ENCODE assay signal across 15 cellular contexts in genomic region chr20:35279533-35280174, GRCh38. TPM values are rescaled to one million over a fixed set of nuclear protein-coding genes. Genes with fewer than 3 reads are reported as not detected.
DNase-seq lines count a peak whose midpoint lies in the region; ATAC-seq and TF ChIP-seq lines count a peak whose summit lies in the region.
"Had no signal": no experiment of that assay in that cellular context is flagged by ENCODE, and none has a peak within 500 bp of the region (broad histone marks: within the 10 kb centered on the region; RNA-seq: fewer than 3 reads in every experiment).

No MANE protein-coding gene starts in this region.

- no peak overlapping the region for H3K9ac ChIP-seq in smooth muscle cell (ENCODE audit: low read depth)

- TF ChIP-seq CTCF in smooth muscle cell (IDR thresholded peaks at IDR 0.05; ENCODE audit: borderline replicate concordance, insufficient read depth, poor library complexity, severe bottlenecking) (no peak), upper lobe of right lung (IDR thresholded peaks at IDR 0.05) (no peak)

- POLR2A ChIA-PET in activated CD4-positive, alpha-beta memory T cell treated with anti-CD3 and anti-CD28 coated beads for 36 hours (lab: Charles Lee): interaction anchor here (0.5 kb wide), 1 partner anchor 601 kb away, joined by 3 read pairs; no protein-coding TSS in a partner anchor

- no peak overlapping the region for H3K4me3 ChIP-seq in esophagus (ENCODE audit: low read depth in 1 of 2, low read length in 2 of 2)
- no peak overlapping the region for H3K4me3 ChIP-seq in smooth muscle cell
- no peak overlapping the region for H3K4me3 ChIP-seq in MG63
- H3K4me3 ChIP-seq in upper lobe of right lung: no peak overlapping the region

- H3K4me1 ChIP-seq in esophagus (ENCODE audit: control insufficient read depth in 2 of 2, insufficient read depth in 2 of 2, low read length in 1 of 2): peaks cover 5 to 10% of the 10 kb centered on the region in 2 donors
- peaks cover 8% of the 10 kb centered on the region for H3K4me1 ChIP-seq in smooth muscle cell (ENCODE audit: low read depth)
- peaks cover 26% of the 10 kb centered on the region for H3K4me1 ChIP-seq in upper lobe of right lung

- 75 to 79% methylated on average over 7 of the region's 7 CpGs for WGBS in esophagus, 2 donors
- 98% methylated on average over 7 of the region's 7 CpGs for WGBS in smooth muscle cell (ENCODE audit: low lambda C conversion rate)

- no peaks in the 10 kb centered on the region for H3K9me3 Mint-ChIP-seq in activated T-cell treated with anti-CD3 and anti-CD28 coated beads, Interleukin-2, amount 50 U/mL, for 72 hours
- no peaks in the 10 kb centered on the region for H3K9me3 Mint-ChIP-seq in activated CD4-positive, alpha-beta memory T cell treated with anti-CD3 and anti-CD28 coated beads for 36 hours

- H3K4me2 ChIP-seq in smooth muscle cell: no peak overlapping the region

- H3F3A ChIP-seq in smooth muscle cell (ENCODE audit: low read depth): peaks cover 25% of the 10 kb centered on the region

- H3K36me3 ChIP-seq in esophagus (ENCODE audit: control insufficient read depth in 2 of 2, insufficient read depth in 2 of 2, low read length in 1 of 2): peaks cover 10 to 25% of the 10 kb centered on the region in 2 donors
- no peaks in the 10 kb centered on the region for H3K36me3 ChIP-seq in smooth muscle cell (ENCODE audit: low read depth)
- H3K36me3 ChIP-seq in MG63: peaks cover 90% of the 10 kb centered on the region
- H3K36me3 ChIP-seq in upper lobe of right lung: peaks cover 43% of the 10 kb centered on the region

- intact Hi-C loops in activated CD4-positive, alpha-beta memory T cell treated with anti-CD3 and anti-CD28 coated beads for 36 hours (cut with micrococcal nuclease): loop anchor here (5.0 to 10.0 kb wide), 2 partner anchors 65 to 187 kb away; partner anchors contain the start of gene TRPC4AP
- intact Hi-C loops in upper lobe of right lung (cut with DNase I): no loop called here

- peak overlapping the region; percentile 67 for H3K27ac Mint-ChIP-seq in activated T-cell treated with anti-CD3 and anti-CD28 coated beads, Interleukin-2, amount 50 U/mL, for 72 hours
- peak overlapping the region; percentile 42 for H3K27ac Mint-ChIP-seq in activated CD4-positive, alpha-beta memory T cell treated with anti-CD3 and anti-CD28 coated beads for 36 hours

- H3K27ac ChIP-seq in esophagus (ENCODE audit: low read depth in 2 of 2, low read length in 1 of 2) (peak overlapping the region; percentile 97 to 99), smooth muscle cell (ENCODE audit: low read depth) (peak overlapping the region; percentile 26), upper lobe of right lung (no peak overlapping the region)

- CTCF ChIA-PET in activated CD4-positive, alpha-beta memory T cell treated with anti-CD3 and anti-CD28 coated beads for 36 hours (lab: Charles Lee): interaction anchor here (1.2 to 1.3 kb wide), 2 partner anchors 24 to 135 kb away, joined by 3 to 4 read pairs; no protein-coding TSS in a partner anchor

- H3K27me3 ChIP-seq in esophagus (ENCODE audit: control insufficient read depth in 1 of 2, insufficient read depth in 2 of 2, low read length in 2 of 2) (no peaks in the 10 kb centered on the region), smooth muscle cell (ENCODE audit: low read depth) (no peaks in the 10 kb centered on the region), MG63 (no peaks in the 10 kb centered on the region), upper lobe of right lung (no peaks in the 10 kb centered on the region)

- H3K79me2 ChIP-seq in smooth muscle cell (ENCODE audit: low read depth): peaks cover 46% of the 10 kb centered on the region

- H4K20me1 ChIP-seq in smooth muscle cell (ENCODE audit: low read depth): peaks cover 13% of the 10 kb centered on the region

- H3K4me1 Mint-ChIP-seq in activated T-cell treated with anti-CD3 and anti-CD28 coated beads, Interleukin-2, amount 50 U/mL, for 72 hours (ENCODE audit: low read depth): peaks cover 38% of the 10 kb centered on the region
- peaks cover 25% of the 10 kb centered on the region for H3K4me1 Mint-ChIP-seq in activated CD4-positive, alpha-beta memory T cell treated with anti-CD3 and anti-CD28 coated beads for 36 hours (ENCODE audit: low read depth)

- DNase-seq in activated T-cell treated with anti-CD3 and anti-CD28 coated beads, Interleukin-2, amount 50 U/mL, for 72 hours: no peak
- DNase-seq in activated T-cell treated with anti-CD3 and anti-CD28 coated beads for 4 hours: no peak
- no peak for DNase-seq in activated CD4-positive, alpha-beta memory T cell treated with anti-CD3 and anti-CD28 coated beads for 36 hours
- DNase-seq in smooth muscle cell (lab: John Stamatoyannopoulos, UW; ENCODE audit: unreplicated experiment): no peak
- no peak for DNase-seq in MG63
- no peak for DNase-seq in upper lobe of right lung
- DNase-seq: DND-41, erythroblast, hypothalamus, NCI-H1048 had no signal

- H2AFZ ChIP-seq in smooth muscle cell (ENCODE audit: low read depth): no peak overlapping the region

- H3K9me3 ChIP-seq in esophagus (ENCODE audit: control insufficient read depth in 2 of 2, insufficient read depth in 1 of 2, low read depth in 1 of 2, low read length in 1 of 2): no peaks in the 10 kb centered on the region
- no peaks in the 10 kb centered on the region for H3K9me3 ChIP-seq in smooth muscle cell (replicated peaks; ENCODE audit: low read depth)
- no peaks in the 10 kb centered on the region for H3K9me3 ChIP-seq in MG63
- no peaks in the 10 kb centered on the region for H3K9me3 ChIP-seq in upper lobe of right lung

- no peak for ATAC-seq in activated T-cell treated with anti-CD3 and anti-CD28 coated beads, Interleukin-2, amount 50 U/mL, for 72 hours (replicated peaks in 1 of 2)
- ATAC-seq in GM19023 (IDR thresholded peaks at IDR 0.05; ENCODE audit: unreplicated experiment) (no peak), upper lobe of right lung (no peak)

- H3K27me3 Mint-ChIP-seq in activated T-cell treated with anti-CD3 and anti-CD28 coated beads, Interleukin-2, amount 50 U/mL, for 72 hours (ENCODE audit: low read depth): no peaks in the 10 kb centered on the region
- no peaks in the 10 kb centered on the region for H3K27me3 Mint-ChIP-seq in activated CD4-positive, alpha-beta memory T cell treated with anti-CD3 and anti-CD28 coated beads for 36 hours

- no peak overlapping the region for H3K4me3 Mint-ChIP-seq in activated T-cell treated with anti-CD3 and anti-CD28 coated beads, Interleukin-2, amount 50 U/mL, for 72 hours
- H3K4me3 Mint-ChIP-seq in activated CD4-positive, alpha-beta memory T cell treated with anti-CD3 and anti-CD28 coated beads for 36 hours: no peak overlapping the region

- H3K36me3 Mint-ChIP-seq in activated T-cell treated with anti-CD3 and anti-CD28 coated beads, Interleukin-2, amount 50 U/mL, for 72 hours (ENCODE audit: insufficient read depth in 2 of 2): peaks cover 11 to 23% of the 10 kb centered on the region in 2 donors
- peaks cover 41% of the 10 kb centered on the region for H3K36me3 Mint-ChIP-seq in activated CD4-positive, alpha-beta memory T cell treated with anti-CD3 and anti-CD28 coated beads for 36 hours

RNA-seq across cellular contexts. Expression of gene MMP24OS, which starts 1.7 kb away (rescaled TPM):
- 10 to 100 TPM; 41.6 to 44.2 TPM for total RNA-seq in activated T-cell treated with anti-CD3 and anti-CD28 coated beads, Interleukin-2, amount 50 U/mL, for 72 hours
- 10 to 100 TPM; 35.0 to 38.1 TPM for total RNA-seq in activated CD4-positive, alpha-beta memory T cell treated with anti-CD3 and anti-CD28 coated beads for 36 hours
- polyA plus RNA-seq in esophagus (10 to 100 TPM; 25.7 to 52.2 TPM), smooth muscle cell (43.7 and 44.7 TPM in 2 replicates)
- total RNA-seq in smooth muscle cell (14.3 and 22.7 TPM in 2 replicates), upper lobe of right lung (85.2 TPM)
- 4.4 and 4.7 TPM in 2 replicates for total RNA-seq in MG63 (2014; rRNA removed; shearing (Covaris generic); ENCODE audit: low replicate concordance)

RNA-seq across cellular contexts. Expression of gene EIF6, which starts 4.9 kb away (rescaled TPM):
- 100 to 1,000 TPM; 127 to 129 TPM for total RNA-seq in activated T-cell treated with anti-CD3 and anti-CD28 coated beads, Interleukin-2, amount 50 U/mL, for 72 hours
- total RNA-seq in activated CD4-positive, alpha-beta memory T cell treated with anti-CD3 and anti-CD28 coated beads for 36 hours: 100 to 1,000 TPM; 115 to 120 TPM
- 100 to 1,000 TPM; 186 to 315 TPM for polyA plus RNA-seq in esophagus
- total RNA-seq in smooth muscle cell: 76.4 and 110 TPM in 2 replicates
- 179 and 251 TPM in 2 replicates for polyA plus RNA-seq in smooth muscle cell
- 211 and 491 TPM in 2 replicates for total RNA-seq in MG63 (2014; rRNA removed; shearing (Covaris generic); ENCODE audit: low replicate concordance)
- 78.8 TPM for total RNA-seq in upper lobe of right lung

RNA-seq across cellular contexts. Expression of gene FAM83C, which starts 12.6 kb away (rescaled TPM):
- total RNA-seq in activated T-cell treated with anti-CD3 and anti-CD28 coated beads, Interleukin-2, amount 50 U/mL, for 72 hours: not detected
- not detected for total RNA-seq in activated CD4-positive, alpha-beta memory T cell treated with anti-CD3 and anti-CD28 coated beads for 36 hours
- polyA plus RNA-seq in esophagus (10 to 100 TPM; 32.3 to 35.9 TPM), smooth muscle cell (0.05 TPM in 1 of 2 replicates, not detected in the other)
- total RNA-seq in smooth muscle cell (0.27 and 0.49 TPM in 2 replicates), upper lobe of right lung (not detected)
- not detected in 2 replicates for total RNA-seq in MG63 (2014; rRNA removed; shearing (Covaris generic); ENCODE audit: low replicate concordance)
- total RNA-seq: OCI-LY7; T-helper 2 cell treated with Interferon-gamma antibody and Interleukin-4, amounts not matched to agents 100 ng/mL and 5 ng/mL, for 36 hours had no signal
- polyA plus RNA-seq: liver had no signal

RNA-seq across cellular contexts. Expression of gene MMP24, which starts 53.2 kb away (rescaled TPM):
- total RNA-seq in activated T-cell treated with anti-CD3 and anti-CD28 coated beads, Interleukin-2, amount 50 U/mL, for 72 hours: not detected
- not detected for total RNA-seq in activated CD4-positive, alpha-beta memory T cell treated with anti-CD3 and anti-CD28 coated beads for 36 hours
- under 1 TPM; 0.10 to 0.12 TPM for polyA plus RNA-seq in esophagus
- 0.09 and 0.45 TPM in 2 replicates for total RNA-seq in smooth muscle cell
- 0.03 and 0.97 TPM in 2 replicates for polyA plus RNA-seq in smooth muscle cell
- 43.2 and 52.3 TPM in 2 replicates for total RNA-seq in MG63 (2014; rRNA removed; shearing (Covaris generic); ENCODE audit: low replicate concordance)
- 13.0 TPM for total RNA-seq in upper lobe of right lung
- total RNA-seq: OCI-LY7; T-helper 2 cell treated with Interferon-gamma antibody and Interleukin-4, amounts not matched to agents 100 ng/mL and 5 ng/mL, for 36 hours had no signal
